21 cellular contexts compared by ENCODE assay signal in genomic region chr3:46573701-46574100, GRCh38. TPM values are rescaled to one million over a fixed set of nuclear protein-coding genes. Genes with fewer than 3 reads are reported as not detected.
DNase-seq lines count a peak whose midpoint lies in the region; ATAC-seq and TF ChIP-seq lines count a peak whose summit lies in the region.
"Had no signal": no experiment of that assay in that cellular context is flagged by ENCODE, and none has a peak within 500 bp of the region (broad histone marks: within the 10 kb centered on the region; RNA-seq: fewer than 3 reads in every experiment).

No MANE protein-coding gene starts in this region.

- no peak overlapping the region for H2BK120ac ChIP-seq in H9 (ENCODE audit: low read depth, low read length, poor library complexity, severe bottlenecking)

- H3K18ac ChIP-seq in H9 (ENCODE audit: insufficient read length, low read depth, low read length), result no peak overlapping the region

- no peak overlapping the region for H3K23ac ChIP-seq in H9 (ENCODE audit: insufficient read length, low read depth, low read length)

- no peak overlapping the region for H3K4me3 Mint-ChIP-seq in Caco-2 (ENCODE audit: unreplicated experiment)
- H3K4me3 Mint-ChIP-seq in H9, result peak overlapping the region; percentile 90 to 92
- H3K4me3 Mint-ChIP-seq in WTC11, result peak overlapping the region; percentile 86
- H3K4me3 Mint-ChIP-seq: CD8-positive, alpha-beta memory T cell had no signal

- H3T11ph ChIP-seq in H9 (ENCODE audit: low read length), result no peak overlapping the region

- POLR2A ChIA-PET in Caco-2 (lab: Charles Lee), result interaction anchor here (1.3 to 1.9 kb wide), 2 partner anchors 12 to 15 kb away, joined by 4 to 9 read pairs; no protein-coding TSS in a partner anchor
- POLR2A ChIA-PET in WTC11 (lab: Charles Lee), result interaction anchor here (1.0 to 5.3 kb wide), 9 partner anchors 9 to 85 kb away, joined by 3 to 41 read pairs (median 6); no protein-coding TSS in a partner anchor

- H4K91ac ChIP-seq in H9 (ENCODE audit: insufficient read length, low read depth, low read length), result no peak overlapping the region

- H2BK12ac ChIP-seq in H9 (ENCODE audit: insufficient read length, low read depth, low read length), result no peak overlapping the region

- no peak overlapping the region for H2BK20ac ChIP-seq in H9 (ENCODE audit: low read depth, low read length, poor library complexity, severe bottlenecking)

- no peak overlapping the region for H3K4ac ChIP-seq in H9 (ENCODE audit: low read depth, low read length)

- H3K9ac ChIP-seq in H9 (ENCODE audit: extremely low read depth, insufficient read length, low read length), result peak overlapping the region; percentile 22
- H3K9ac ChIP-seq: SK-N-SH had no signal

- H3K36me3 ChIP-seq in Caco-2 (ENCODE audit: control insufficient read depth, insufficient read depth, low read length) (no peaks in the 10 kb centered on the region), iPS DF 6.9 (ENCODE audit: control insufficient read depth, insufficient read depth, low read length) (no peaks in the 10 kb centered on the region), testis (ENCODE audit: low read depth, missing control alignments) (no peaks in the 10 kb centered on the region)

- intact Hi-C loops in Caco-2 (cut with micrococcal nuclease; ENCODE audit: unreplicated experiment) (loop anchor here (1.0 kb wide), 2 partner anchors 13 to 15 kb away; no protein-coding TSS in a partner anchor), left colon (cut with DNase I, micrococcal nuclease) (no loop called here), testis (cut with DNase I; ENCODE audit: low total_unique reads) (no loop called here)

- no peaks in the 10 kb centered on the region for H3K4me1 Mint-ChIP-seq in Caco-2 (ENCODE audit: low read depth, unreplicated experiment)
- H3K4me1 Mint-ChIP-seq in H9, result peaks cover 42 to 57% of the 10 kb centered on the region in 2 experiments
- H3K4me1 Mint-ChIP-seq in WTC11, result peaks cover 48% of the 10 kb centered on the region

- H3K23me2 ChIP-seq in H9 (ENCODE audit: insufficient read length, low read depth, low read length, poor library complexity, severe bottlenecking), result peaks cover 14% of the 10 kb centered on the region

- H3K27ac ChIP-seq in H9 (ENCODE audit: insufficient read length, low read depth, low read length) (peak overlapping the region; percentile 96), iPS DF 6.9 (ENCODE audit: low read length) (peak overlapping the region; percentile 23), coronary artery (no peak overlapping the region), testis (no peak overlapping the region)
- H3K27ac ChIP-seq: C4-2B had no signal

- H3K56ac ChIP-seq in H9 (ENCODE audit: insufficient read length, low read depth, low read length), result no peak overlapping the region

- ATAC-seq in WTC11, result no peak
- ATAC-seq in GM21825 (IDR thresholded peaks at IDR 0.05; ENCODE audit: unreplicated experiment), result no peak
- no peak for ATAC-seq in left colon

- H3K9me3 ChIP-seq in Caco-2 (no peaks in the 10 kb centered on the region), H9 (ENCODE audit: control insufficient read depth, low read depth, low read length) (no peaks in the 10 kb centered on the region), iPS DF 6.9 (ENCODE audit: control insufficient read depth, insufficient read depth, low read length) (no peaks in the 10 kb centered on the region; the same call in 1 of the 2 replicates), testis (no peaks in the 10 kb centered on the region)
- H3K9me3 ChIP-seq: SK-N-SH had no signal

- H4K20me1 ChIP-seq in H9 (ENCODE audit: control insufficient read depth, insufficient read depth, insufficient read length), result no peaks in the 10 kb centered on the region

- CTCF ChIA-PET in Caco-2 (lab: Charles Lee), result interaction anchor here (1.3 to 2.6 kb wide), 3 partner anchors 10 to 15 kb away, joined by 4 to 14 read pairs (median 6); no protein-coding TSS in a partner anchor
- CTCF ChIA-PET in WTC11 (lab: Charles Lee), result interaction anchor here (0.9 to 6.1 kb wide), 7 partner anchors 8 to 85 kb away, joined by 3 to 55 read pairs (median 9); no protein-coding TSS in a partner anchor

- H3K9me3 Mint-ChIP-seq in Caco-2 (ENCODE audit: unreplicated experiment) (no peaks in the 10 kb centered on the region), H9 (peaks cover 15 to 17% of the 10 kb centered on the region in 2 experiments; a peak in 4 of 5 replicates), WTC11 (peaks cover 14% of the 10 kb centered on the region)
- H3K9me3 Mint-ChIP-seq: CD8-positive, alpha-beta memory T cell had no signal

- no peak for TF ChIP-seq POLR2A in testis (IDR thresholded peaks at IDR 0.05)

- no TSS peak for BruUV-seq in Caco-2 (replicated peaks; lab: Mats Ljungman, UMichigan)

- H3K4me2 ChIP-seq in H9 (ENCODE audit: insufficient read depth, insufficient read length, low read length), result peak overlapping the region; percentile 84
- H3K4me2 ChIP-seq: SK-N-SH had no signal

- TF ChIP-seq CTCF in Caco-2 (IDR thresholded peaks at IDR 0.05; ENCODE audit: insufficient read depth in 1 of 2, low read depth in 1 of 2, low read length in 1 of 2, severe bottlenecking in 1 of 2, unreplicated experiment in 1 of 2), result no peak
- no peak for TF ChIP-seq CTCF in H9 (conservative IDR thresholded peaks at IDR 0.05)
- no peak for TF ChIP-seq CTCF in WTC11 (IDR thresholded peaks at IDR 0.05)
- no peak for TF ChIP-seq CTCF in coronary artery (IDR thresholded peaks at IDR 0.05)
- no peak for TF ChIP-seq CTCF in testis (IDR thresholded peaks at IDR 0.05)

- H2AK5ac ChIP-seq in H9 (ENCODE audit: insufficient read length, low read length), result no peak overlapping the region

- H3K4me3 ChIP-seq in Caco-2 (ENCODE audit: low read depth, low read length), result no peak overlapping the region
- no peak overlapping the region for H3K4me3 ChIP-seq in iPS DF 6.9 (ENCODE audit: low read length)
- H3K4me3 ChIP-seq in coronary artery, result no peak overlapping the region
- H3K4me3 ChIP-seq in testis, result no peak overlapping the region

- no peak overlapping the region for H2BK5ac ChIP-seq in H9 (ENCODE audit: insufficient read length, low read length)

- H3K79me1 ChIP-seq in H9 (ENCODE audit: insufficient read depth, low read depth, low read length, poor library complexity, severe bottlenecking), result no peaks in the 10 kb centered on the region

- H2AFZ ChIP-seq in H9 (ENCODE audit: low read length), result no peak overlapping the region

- H2BK15ac ChIP-seq in H9 (ENCODE audit: low read depth, low read length), result no peak overlapping the region

- DNase-seq in Caco-2 (no peak), H9 (peak; percentile 40), WTC11 (ENCODE audit: low spot score) (no peak), iPS DF 6.9 (ENCODE audit: low read depth, low spot score) (no peak), coronary artery (ENCODE audit: low spot score) (no peak), left colon (no peak), testis (no peak)
- DNase-seq: CD8-positive, alpha-beta memory T cell; GDM1; HCEC 1CT; KBM-7; NCI-H1092; NCI-H1436 treated with DMSO at 0.1 percent for 48 hours; NCI-H1930; NCI-H748 treated with DMSO at 0.1 percent for 48 hours; SIG-M5; SK-N-SH had no signal

- H4K8ac ChIP-seq in H9 (replicated peaks; ENCODE audit: insufficient read length, low read depth, low read length), result no peak overlapping the region

- no peaks in the 10 kb centered on the region for H3K27me3 Mint-ChIP-seq in Caco-2 (ENCODE audit: insufficient read depth, unreplicated experiment)
- H3K27me3 Mint-ChIP-seq in H9 (ENCODE audit: low read depth), result no peaks in the 10 kb centered on the region
- H3K27me3 Mint-ChIP-seq in WTC11 (ENCODE audit: low read depth), result no peaks in the 10 kb centered on the region; the same call in 1 of the 2 replicates

- H3K14ac ChIP-seq in H9 (ENCODE audit: insufficient read depth, low read length), result no peak overlapping the region

- no CpG with 5 or more reads among the region's 4 CpGs for WGBS in H9 (ENCODE audit: extremely low coverage, insufficient read length, low lambda C conversion rate)
- no CpG with 5 or more reads among the region's 4 CpGs for WGBS in iPS DF 6.9 (ENCODE audit: insufficient coverage, insufficient read length)
- WGBS in testis, 2 donors, result 69 to 71% methylated on average over 4 of the region's 4 CpGs

- H3K4me1 ChIP-seq in Caco-2 (peaks cover 25% of the 10 kb centered on the region), H9 (ENCODE audit: insufficient read depth, low read length) (peaks cover 13% of the 10 kb centered on the region), iPS DF 6.9 (ENCODE audit: control insufficient read depth, insufficient read depth, low read length) (peaks cover 3% of the 10 kb centered on the region; the same call in 1 of the 2 replicates), testis (peaks cover 4% of the 10 kb centered on the region)

- H4K5ac ChIP-seq in H9 (ENCODE audit: insufficient read length, low read depth, low read length), result no peak overlapping the region

- no peaks in the 10 kb centered on the region for H3K36me3 Mint-ChIP-seq in Caco-2 (ENCODE audit: insufficient read depth, unreplicated experiment)
- peaks cover 10 to 17% (median 12%) of the 10 kb centered on the region in 3 experiments; a peak in 6 of 7 replicates for H3K36me3 Mint-ChIP-seq in H9 (ENCODE audit: insufficient read depth in 1 of 3, low read depth in 3 of 3)
- peaks cover 29% of the 10 kb centered on the region for H3K36me3 Mint-ChIP-seq in WTC11

- H3K27me3 ChIP-seq in Caco-2 (replicated peaks; ENCODE audit: control insufficient read depth, insufficient read depth, low read length), result no peaks in the 10 kb centered on the region
- no peaks in the 10 kb centered on the region for H3K27me3 ChIP-seq in H9 (ENCODE audit: insufficient read depth, low read length)
- H3K27me3 ChIP-seq in iPS DF 6.9 (ENCODE audit: control insufficient read depth, insufficient read depth, low read length), result no peaks in the 10 kb centered on the region
- no peaks in the 10 kb centered on the region for H3K27me3 ChIP-seq in testis

- peak overlapping the region; percentile 66 for H3K27ac Mint-ChIP-seq in Caco-2 (ENCODE audit: unreplicated experiment)
- H3K27ac Mint-ChIP-seq in H9, result peak overlapping the region; percentile 99
- H3K27ac Mint-ChIP-seq in WTC11, result peak overlapping the region; percentile 100
- H3K27ac Mint-ChIP-seq: CD8-positive, alpha-beta memory T cell had no signal

- H3K79me2 ChIP-seq in H9 (ENCODE audit: insufficient read depth, low read length), result peaks cover 3% of the 10 kb centered on the region; the same call in 1 of the 2 replicates

TF ChIP-seq in WTC11, 78 proteins besides CTCF, POLR2A, EP300 and RAD21 (continues in another document):
- TF ChIP-seq JUN (CRISPR knock-in tag; IDR thresholded peaks at IDR 0.05), result no peak

RNA-seq across cellular contexts. Expression of gene LRRC2, which starts 7.6 kb away (rescaled TPM):
- total RNA-seq in Caco-2 (2022), result 0.21 and 0.27 TPM in 2 replicates
- total RNA-seq in H9 (2021), result 2.6 and 3.4 TPM in 2 replicates
- total RNA-seq in WTC11 (2021), result 4.0 to 4.9 TPM (median 4.9 TPM) in 3 replicates
- total RNA-seq in left colon, result 1 to 10 TPM; 1.5 TPM
- under 1 TPM; 0.71 to 0.99 TPM for total RNA-seq in testis
- 2.2 TPM for polyA plus RNA-seq in testis (ENCODE audit: insufficient read depth, low read depth, low replicate concordance)
- total RNA-seq: NCI-H460 had no signal
- polyA plus RNA-seq: CD8-positive, alpha-beta memory T cell had no signal

RNA-seq across cellular contexts. Expression of gene FAM240A, which starts 38.6 kb away (rescaled TPM):
- total RNA-seq in Caco-2 (2022) (not detected in 2 replicates), H9 (2021) (0.11 TPM in 1 of 2 replicates, not detected in the other), WTC11 (2021) (0.09 to 0.14 TPM (median 0.13 TPM) in 3 replicates), left colon (not detected), testis (not detected)
- polyA plus RNA-seq in testis (ENCODE audit: insufficient read depth, low read depth, low replicate concordance), result not detected
- total RNA-seq: CD8-positive, alpha-beta memory T cell; Daoy; NCI-H460 had no signal
- polyA plus RNA-seq: CD8-positive, alpha-beta memory T cell; SK-N-SH had no signal

Comparison
In these comparisons a context has a peak if more than half of its experiments do, and no peak if none do; other contexts are left out.
1. H3K27ac ChIP-seq: peak in H9 (single experiment) and iPS DF 6.9 (single experiment); none in coronary artery (0 of 2) and testis (0 of 2).
2. Peak in every context shown above with its lines, with median percentiles within 50 percentile points of each other: H3K27ac Mint-ChIP-seq.